ENCODE assay signal across 1 cellular context in the genomic region with DNA sequence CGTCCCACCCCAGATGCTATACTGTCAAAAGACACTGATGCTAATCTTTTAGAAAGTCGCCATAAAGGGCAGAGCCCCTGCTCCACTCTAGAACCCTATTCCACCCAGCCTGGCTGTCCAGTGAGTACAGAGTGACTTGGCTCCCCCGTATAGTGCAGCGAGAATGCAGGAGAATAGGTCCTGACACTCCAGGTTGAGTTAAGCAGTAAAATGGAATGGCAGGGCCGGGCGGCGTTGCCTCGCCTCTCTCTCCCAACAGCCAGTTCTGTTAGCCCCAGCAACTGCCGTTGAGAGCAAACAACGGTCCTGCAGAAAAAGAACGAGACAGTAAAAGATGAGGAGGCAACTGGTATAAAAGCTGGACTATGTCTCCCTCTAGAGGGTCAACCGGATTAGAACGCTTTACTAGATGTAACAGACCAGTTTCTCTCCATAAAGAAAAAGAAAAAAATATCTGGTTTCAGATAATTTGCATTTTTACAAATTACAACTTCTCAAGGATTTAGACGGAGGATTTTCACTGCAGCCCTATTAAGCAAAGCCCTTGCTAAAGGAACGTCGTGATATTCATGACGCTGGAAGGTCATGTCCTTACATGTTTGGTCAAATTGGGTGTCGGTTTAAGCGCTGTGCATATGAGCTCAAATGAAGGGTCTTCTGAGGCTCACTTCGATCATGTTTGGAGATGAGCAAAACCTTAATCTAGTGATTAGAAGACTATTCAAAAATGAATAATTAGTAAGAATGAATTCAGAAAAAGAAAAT.
A peak's percentile ranks its signal among the peaks of the same experiment; 100 is the strongest.
TF ChIP-seq lines count a peak whose summit lies in the region.

No MANE protein-coding gene starts in this region.

TF ChIP-seq in K562, 482 proteins besides CTCF, POLR2A, EP300 and RAD21 (continued from another document):
- TF ChIP-seq, protein P1, sequence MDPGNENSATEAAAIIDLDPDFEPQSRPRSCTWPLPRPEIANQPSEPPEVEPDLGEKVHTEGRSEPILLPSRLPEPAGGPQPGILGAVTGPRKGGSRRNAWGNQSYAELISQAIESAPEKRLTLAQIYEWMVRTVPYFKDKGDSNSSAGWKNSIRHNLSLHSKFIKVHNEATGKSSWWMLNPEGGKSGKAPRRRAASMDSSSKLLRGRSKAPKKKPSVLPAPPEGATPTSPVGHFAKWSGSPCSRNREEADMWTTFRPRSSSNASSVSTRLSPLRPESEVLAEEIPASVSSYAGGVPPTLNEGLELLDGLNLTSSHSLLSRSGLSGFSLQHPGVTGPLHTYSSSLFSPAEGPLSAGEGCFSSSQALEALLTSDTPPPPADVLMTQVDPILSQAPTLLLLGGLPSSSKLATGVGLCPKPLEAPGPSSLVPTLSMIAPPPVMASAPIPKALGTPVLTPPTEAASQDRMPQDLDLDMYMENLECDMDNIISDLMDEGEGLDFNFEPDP (CRISPR knock-in tag; IDR thresholded peaks at IDR 0.05), result no peak
- TF ChIP-seq TEAD2 (tag; IDR thresholded peaks at IDR 0.05) (no peak), PYGO2 (tag; IDR thresholded peaks at IDR 0.05) (no peak), BRD4 (IDR thresholded peaks at IDR 0.05) (no peak), TAF15 (IDR thresholded peaks at IDR 0.05; ENCODE audit: low read depth, low read length) (no peak), ZFP36 (IDR thresholded peaks at IDR 0.05; ENCODE audit: low read depth, low read length, partially characterized antibody) (no peak), RCOR1 (IDR thresholded peaks at IDR 0.05; ENCODE audit: borderline replicate concordance in 1 of 2, low read depth in 2 of 2, low read length in 2 of 2) (0 out of 4 replicates have a peak, but pooled peaks of 1 of the 2 experiments have one; percentile 35), MYBL2 (IDR thresholded peaks at IDR 0.05; ENCODE audit: low read depth) (peak; percentile 45; the same call in 1 of the 2 replicates), MYBL2 (CRISPR knock-in tag; IDR thresholded peaks at IDR 0.05; ENCODE audit: borderline replicate concordance) (no peak), CTBP1 (IDR thresholded peaks at IDR 0.05; ENCODE audit: borderline replicate concordance) (0 out of 2 replicates have a peak, but pooled peaks have one; percentile 18), GTF2A2 (tag; IDR thresholded peaks at IDR 0.05) (no peak), MBD2 (IDR thresholded peaks at IDR 0.05; ENCODE audit: borderline replicate concordance, low read depth) (no peak), ZNF311 (CRISPR knock-in tag; IDR thresholded peaks at IDR 0.05) (no peak), HOXB6 (CRISPR knock-in tag; IDR thresholded peaks at IDR 0.05; ENCODE audit: borderline replicate concordance) (no peak), ZNF507 (tag; conservative IDR thresholded peaks at IDR 0.05) (no peak), ARNT (IDR thresholded peaks at IDR 0.05) (peak in 1 of 2 experiments; percentile 56; a peak in 1 of 4 replicates), RB1 (IDR thresholded peaks at IDR 0.05; ENCODE audit: low read depth) (no peak), SMARCA5 (IDR thresholded peaks at IDR 0.05) (no peak), SRSF1 (IDR thresholded peaks at IDR 0.05; ENCODE audit: low read depth, low read length) (no peak)
- TF ChIP-seq, protein P2, sequence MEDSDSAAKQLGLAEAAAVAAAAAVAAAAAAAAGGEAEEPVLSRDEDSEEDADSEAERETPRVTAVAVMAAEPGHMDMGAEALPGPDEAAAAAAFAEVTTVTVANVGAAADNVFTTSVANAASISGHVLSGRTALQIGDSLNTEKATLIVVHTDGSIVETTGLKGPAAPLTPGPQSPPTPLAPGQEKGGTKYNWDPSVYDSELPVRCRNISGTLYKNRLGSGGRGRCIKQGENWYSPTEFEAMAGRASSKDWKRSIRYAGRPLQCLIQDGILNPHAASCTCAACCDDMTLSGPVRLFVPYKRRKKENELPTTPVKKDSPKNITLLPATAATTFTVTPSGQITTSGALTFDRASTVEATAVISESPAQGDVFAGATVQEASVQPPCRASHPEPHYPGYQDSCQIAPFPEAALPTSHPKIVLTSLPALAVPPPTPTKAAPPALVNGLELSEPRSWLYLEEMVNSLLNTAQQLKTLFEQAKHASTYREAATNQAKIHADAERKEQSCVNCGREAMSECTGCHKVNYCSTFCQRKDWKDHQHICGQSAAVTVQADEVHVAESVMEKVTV (CRISPR knock-in tag; IDR thresholded peaks at IDR 0.05), result peak; percentile 73
- TF ChIP-seq, protein P3, sequence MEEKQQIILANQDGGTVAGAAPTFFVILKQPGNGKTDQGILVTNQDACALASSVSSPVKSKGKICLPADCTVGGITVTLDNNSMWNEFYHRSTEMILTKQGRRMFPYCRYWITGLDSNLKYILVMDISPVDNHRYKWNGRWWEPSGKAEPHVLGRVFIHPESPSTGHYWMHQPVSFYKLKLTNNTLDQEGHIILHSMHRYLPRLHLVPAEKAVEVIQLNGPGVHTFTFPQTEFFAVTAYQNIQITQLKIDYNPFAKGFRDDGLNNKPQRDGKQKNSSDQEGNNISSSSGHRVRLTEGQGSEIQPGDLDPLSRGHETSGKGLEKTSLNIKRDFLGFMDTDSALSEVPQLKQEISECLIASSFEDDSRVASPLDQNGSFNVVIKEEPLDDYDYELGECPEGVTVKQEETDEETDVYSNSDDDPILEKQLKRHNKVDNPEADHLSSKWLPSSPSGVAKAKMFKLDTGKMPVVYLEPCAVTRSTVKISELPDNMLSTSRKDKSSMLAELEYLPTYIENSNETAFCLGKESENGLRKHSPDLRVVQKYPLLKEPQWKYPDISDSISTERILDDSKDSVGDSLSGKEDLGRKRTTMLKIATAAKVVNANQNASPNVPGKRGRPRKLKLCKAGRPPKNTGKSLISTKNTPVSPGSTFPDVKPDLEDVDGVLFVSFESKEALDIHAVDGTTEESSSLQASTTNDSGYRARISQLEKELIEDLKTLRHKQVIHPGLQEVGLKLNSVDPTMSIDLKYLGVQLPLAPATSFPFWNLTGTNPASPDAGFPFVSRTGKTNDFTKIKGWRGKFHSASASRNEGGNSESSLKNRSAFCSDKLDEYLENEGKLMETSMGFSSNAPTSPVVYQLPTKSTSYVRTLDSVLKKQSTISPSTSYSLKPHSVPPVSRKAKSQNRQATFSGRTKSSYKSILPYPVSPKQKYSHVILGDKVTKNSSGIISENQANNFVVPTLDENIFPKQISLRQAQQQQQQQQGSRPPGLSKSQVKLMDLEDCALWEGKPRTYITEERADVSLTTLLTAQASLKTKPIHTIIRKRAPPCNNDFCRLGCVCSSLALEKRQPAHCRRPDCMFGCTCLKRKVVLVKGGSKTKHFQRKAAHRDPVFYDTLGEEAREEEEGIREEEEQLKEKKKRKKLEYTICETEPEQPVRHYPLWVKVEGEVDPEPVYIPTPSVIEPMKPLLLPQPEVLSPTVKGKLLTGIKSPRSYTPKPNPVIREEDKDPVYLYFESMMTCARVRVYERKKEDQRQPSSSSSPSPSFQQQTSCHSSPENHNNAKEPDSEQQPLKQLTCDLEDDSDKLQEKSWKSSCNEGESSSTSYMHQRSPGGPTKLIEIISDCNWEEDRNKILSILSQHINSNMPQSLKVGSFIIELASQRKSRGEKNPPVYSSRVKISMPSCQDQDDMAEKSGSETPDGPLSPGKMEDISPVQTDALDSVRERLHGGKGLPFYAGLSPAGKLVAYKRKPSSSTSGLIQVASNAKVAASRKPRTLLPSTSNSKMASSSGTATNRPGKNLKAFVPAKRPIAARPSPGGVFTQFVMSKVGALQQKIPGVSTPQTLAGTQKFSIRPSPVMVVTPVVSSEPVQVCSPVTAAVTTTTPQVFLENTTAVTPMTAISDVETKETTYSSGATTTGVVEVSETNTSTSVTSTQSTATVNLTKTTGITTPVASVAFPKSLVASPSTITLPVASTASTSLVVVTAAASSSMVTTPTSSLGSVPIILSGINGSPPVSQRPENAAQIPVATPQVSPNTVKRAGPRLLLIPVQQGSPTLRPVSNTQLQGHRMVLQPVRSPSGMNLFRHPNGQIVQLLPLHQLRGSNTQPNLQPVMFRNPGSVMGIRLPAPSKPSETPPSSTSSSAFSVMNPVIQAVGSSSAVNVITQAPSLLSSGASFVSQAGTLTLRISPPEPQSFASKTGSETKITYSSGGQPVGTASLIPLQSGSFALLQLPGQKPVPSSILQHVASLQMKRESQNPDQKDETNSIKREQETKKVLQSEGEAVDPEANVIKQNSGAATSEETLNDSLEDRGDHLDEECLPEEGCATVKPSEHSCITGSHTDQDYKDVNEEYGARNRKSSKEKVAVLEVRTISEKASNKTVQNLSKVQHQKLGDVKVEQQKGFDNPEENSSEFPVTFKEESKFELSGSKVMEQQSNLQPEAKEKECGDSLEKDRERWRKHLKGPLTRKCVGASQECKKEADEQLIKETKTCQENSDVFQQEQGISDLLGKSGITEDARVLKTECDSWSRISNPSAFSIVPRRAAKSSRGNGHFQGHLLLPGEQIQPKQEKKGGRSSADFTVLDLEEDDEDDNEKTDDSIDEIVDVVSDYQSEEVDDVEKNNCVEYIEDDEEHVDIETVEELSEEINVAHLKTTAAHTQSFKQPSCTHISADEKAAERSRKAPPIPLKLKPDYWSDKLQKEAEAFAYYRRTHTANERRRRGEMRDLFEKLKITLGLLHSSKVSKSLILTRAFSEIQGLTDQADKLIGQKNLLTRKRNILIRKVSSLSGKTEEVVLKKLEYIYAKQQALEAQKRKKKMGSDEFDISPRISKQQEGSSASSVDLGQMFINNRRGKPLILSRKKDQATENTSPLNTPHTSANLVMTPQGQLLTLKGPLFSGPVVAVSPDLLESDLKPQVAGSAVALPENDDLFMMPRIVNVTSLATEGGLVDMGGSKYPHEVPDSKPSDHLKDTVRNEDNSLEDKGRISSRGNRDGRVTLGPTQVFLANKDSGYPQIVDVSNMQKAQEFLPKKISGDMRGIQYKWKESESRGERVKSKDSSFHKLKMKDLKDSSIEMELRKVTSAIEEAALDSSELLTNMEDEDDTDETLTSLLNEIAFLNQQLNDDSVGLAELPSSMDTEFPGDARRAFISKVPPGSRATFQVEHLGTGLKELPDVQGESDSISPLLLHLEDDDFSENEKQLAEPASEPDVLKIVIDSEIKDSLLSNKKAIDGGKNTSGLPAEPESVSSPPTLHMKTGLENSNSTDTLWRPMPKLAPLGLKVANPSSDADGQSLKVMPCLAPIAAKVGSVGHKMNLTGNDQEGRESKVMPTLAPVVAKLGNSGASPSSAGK (IDR thresholded peaks at IDR 0.05), result no peak
